In the genomic region with DNA sequence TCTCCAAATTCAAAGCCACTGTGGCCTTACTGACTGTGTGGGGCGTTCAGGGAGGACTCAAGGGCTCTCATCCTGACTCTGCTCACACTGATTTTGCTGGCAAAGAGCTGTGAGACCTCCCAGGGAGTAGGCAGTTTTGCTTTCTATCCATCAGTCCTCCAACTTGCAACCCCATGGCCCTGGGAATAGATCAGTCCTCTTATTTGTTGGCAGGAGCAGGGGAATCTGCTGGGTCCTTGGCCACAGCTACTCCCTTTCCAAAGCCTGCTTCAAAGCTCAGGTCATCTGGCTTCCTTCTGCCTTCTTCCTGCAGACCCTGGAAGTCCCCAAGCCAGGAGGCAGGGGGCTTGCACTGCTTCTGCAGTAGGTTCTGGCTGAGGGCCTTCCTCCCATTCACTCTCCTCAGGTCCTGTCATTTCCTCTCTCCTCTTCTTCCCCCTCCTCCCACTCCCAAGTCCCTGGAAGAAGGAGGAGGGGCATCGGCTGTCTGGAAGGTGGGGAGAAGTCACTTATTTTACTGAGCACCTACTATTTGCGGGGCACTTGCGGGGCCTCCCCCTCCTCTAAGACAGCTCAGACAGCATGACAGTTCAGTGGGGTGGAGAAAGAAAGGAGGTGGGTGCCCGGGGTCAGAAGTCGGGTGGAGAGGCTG, we compare ENCODE assay signal across 1 cellular context.
TF ChIP-seq lines count a peak whose summit lies in the region.

No MANE protein-coding gene starts in this region.

TF ChIP-seq in H1, 55 proteins besides CTCF, POLR2A, EP300 and RAD21:
- peak; percentile 75; the same call in 1 of the 2 replicates for TF ChIP-seq KDM1A (IDR thresholded peaks at IDR 0.05; ENCODE audit: borderline replicate concordance, low read length)
- peak; percentile 61 for TF ChIP-seq ASH2L (IDR thresholded peaks at IDR 0.05; ENCODE audit: low read length)
- TF ChIP-seq CTBP2 (IDR thresholded peaks at IDR 0.05; ENCODE audit: borderline replicate concordance, insufficient read depth, insufficient read length, low read length), result peak; percentile 17
- TF ChIP-seq CBX8 (IDR thresholded peaks at IDR 0.05; ENCODE audit: borderline replicate concordance, low read depth, low read length), result no peak
- TF ChIP-seq RFX5 (IDR thresholded peaks at IDR 0.05; ENCODE audit: borderline replicate concordance, low read depth, low read length), result no peak
- TF ChIP-seq CHD2 (IDR thresholded peaks at IDR 0.05; ENCODE audit: low read length), result 0 out of 2 replicates have a peak, but pooled peaks have one; percentile 18
- peak in 1 of 2 experiments; percentile 60; a peak in 1 of 4 replicates for TF ChIP-seq SIN3A (conservative IDR thresholded peaks at IDR 0.05 in 1 of 2, IDR thresholded peaks at IDR 0.05 in 1 of 2; ENCODE audit: low read depth in 1 of 2, low read length in 2 of 2)
